In genomic region chr6:35742842-35743241, GRCh38 we compare ENCODE assay signal across 1 cellular context.
TF ChIP-seq lines count a peak whose summit lies in the region.

No MANE protein-coding gene starts in this region.

TF ChIP-seq in HepG2, 621 proteins besides CTCF, POLR2A, EP300 and RAD21 (continued from another document and continues in another):
- no peak for TF ChIP-seq PRMT3 (CRISPR knock-in tag; IDR thresholded peaks at IDR 0.05; ENCODE audit: borderline replicate concordance, low read depth)
- no peak for TF ChIP-seq GRHL1 (CRISPR knock-in tag; conservative IDR thresholded peaks at IDR 0.05)
- TF ChIP-seq ZNF780A (CRISPR knock-in tag; IDR thresholded peaks at IDR 0.05): no peak
- peak; percentile 44; the same call in 1 of the 2 replicates for TF ChIP-seq HIVEP1 (CRISPR knock-in tag; IDR thresholded peaks at IDR 0.05)
- TF ChIP-seq ZNF44 (CRISPR knock-in tag; IDR thresholded peaks at IDR 0.05): no peak
- TF ChIP-seq SIN3A (IDR thresholded peaks at IDR 0.05; ENCODE audit: borderline replicate concordance, low read depth, low read length): no peak
- no peak for TF ChIP-seq ZSCAN30 (CRISPR knock-in tag; IDR thresholded peaks at IDR 0.05)
- no peak for TF ChIP-seq GATA4 (IDR thresholded peaks at IDR 0.05; ENCODE audit: borderline replicate concordance, low read depth)
- TF ChIP-seq ZNF567 (CRISPR knock-in tag; IDR thresholded peaks at IDR 0.05; ENCODE audit: borderline replicate concordance): no peak
- no peak for TF ChIP-seq HNRNPL (IDR thresholded peaks at IDR 0.05; ENCODE audit: low read depth, low read length)
- no peak for TF ChIP-seq ZNF160 (CRISPR knock-in tag; IDR thresholded peaks at IDR 0.05)
- TF ChIP-seq AGO1 (IDR thresholded peaks at IDR 0.05; ENCODE audit: low read depth, low read length, poor library complexity, severe bottlenecking): no peak
- TF ChIP-seq NFE2 (CRISPR knock-in tag; IDR thresholded peaks at IDR 0.05): no peak
- TF ChIP-seq ZNF513 (CRISPR knock-in tag; conservative IDR thresholded peaks at IDR 0.05): no peak
- no peak for TF ChIP-seq LCORL (IDR thresholded peaks at IDR 0.05)
- TF ChIP-seq LCORL (CRISPR knock-in tag; IDR thresholded peaks at IDR 0.05): 0 out of 2 replicates have a peak, but pooled peaks have one; percentile 62
- TF ChIP-seq ELF1 (CRISPR knock-in tag; IDR thresholded peaks at IDR 0.05): no peak
- no peak for TF ChIP-seq THRA (CRISPR knock-in tag; IDR thresholded peaks at IDR 0.05; ENCODE audit: borderline replicate concordance)
- TF ChIP-seq TIGD3 (CRISPR knock-in tag; IDR thresholded peaks at IDR 0.05; ENCODE audit: borderline replicate concordance): 0 out of 2 replicates have a peak, but pooled peaks have one; percentile 35
- TF ChIP-seq CEBPB (IDR thresholded peaks at IDR 0.05; ENCODE audit: borderline replicate concordance, low read depth, low read length): no peak
- TF ChIP-seq MTERF4 (CRISPR knock-in tag; IDR thresholded peaks at IDR 0.05): no peak
- no peak for TF ChIP-seq MED13 (CRISPR knock-in tag; IDR thresholded peaks at IDR 0.05)
- TF ChIP-seq NFIC (IDR thresholded peaks at IDR 0.05; ENCODE audit: low read length): no peak
- TF ChIP-seq ELK4 (CRISPR knock-in tag; IDR thresholded peaks at IDR 0.05; ENCODE audit: borderline replicate concordance): no peak
- no peak for TF ChIP-seq ZNF124 (CRISPR knock-in tag; IDR thresholded peaks at IDR 0.05)
- no peak for TF ChIP-seq JARID2 (CRISPR knock-in tag; IDR thresholded peaks at IDR 0.05; ENCODE audit: insufficient replicate concordance)
- no peak for TF ChIP-seq HMGXB3 (CRISPR knock-in tag; IDR thresholded peaks at IDR 0.05; ENCODE audit: borderline replicate concordance)
- TF ChIP-seq ZNF546 (CRISPR knock-in tag; conservative IDR thresholded peaks at IDR 0.05): no peak
- TF ChIP-seq ZNF713 (CRISPR knock-in tag; IDR thresholded peaks at IDR 0.05): no peak
- no peak for TF ChIP-seq ZNF333 (CRISPR knock-in tag; IDR thresholded peaks at IDR 0.05; ENCODE audit: borderline replicate concordance)
- TF ChIP-seq ZXDC (CRISPR knock-in tag; IDR thresholded peaks at IDR 0.05): no peak
- no peak for TF ChIP-seq ZFAT (CRISPR knock-in tag; conservative IDR thresholded peaks at IDR 0.05)
- TF ChIP-seq ZNF777 (CRISPR knock-in tag; IDR thresholded peaks at IDR 0.05): no peak
- TF ChIP-seq U2AF2 (IDR thresholded peaks at IDR 0.05; ENCODE audit: low read depth, low read length): no peak
- TF ChIP-seq ZNF7 (CRISPR knock-in tag; IDR thresholded peaks at IDR 0.05): no peak
- no peak for TF ChIP-seq ZSCAN29 (CRISPR knock-in tag; conservative IDR thresholded peaks at IDR 0.05)
- peak; percentile 49; the same call in 1 of the 2 replicates for TF ChIP-seq ZSCAN21 (CRISPR knock-in tag; IDR thresholded peaks at IDR 0.05; ENCODE audit: borderline replicate concordance)
- TF ChIP-seq GPBP1L1 (CRISPR knock-in tag; IDR thresholded peaks at IDR 0.05): no peak
- TF ChIP-seq BCL6 (CRISPR knock-in tag; IDR thresholded peaks at IDR 0.05): no peak
- TF ChIP-seq SOX5 (CRISPR knock-in tag; IDR thresholded peaks at IDR 0.05; ENCODE audit: borderline replicate concordance): no peak; the same call in 1 of the 2 replicates
- TF ChIP-seq ATF4 (CRISPR knock-in tag; IDR thresholded peaks at IDR 0.05): no peak
